In genomic region chr4:184344435-184344834, GRCh38 we compare ENCODE assay signal across 8 cellular contexts.
A peak's percentile ranks its signal among the peaks of the same experiment; 100 is the strongest.
DNase-seq lines count a peak whose midpoint lies in the region; ATAC-seq and TF ChIP-seq lines count a peak whose summit lies in the region.

No MANE protein-coding gene starts in this region.

- H2BK15ac ChIP-seq in mesendoderm (replicated peaks; ENCODE audit: low read depth) = no peak overlapping the region

- TF ChIP-seq EP300 in transverse colon (IDR thresholded peaks at IDR 0.05; ENCODE audit: low read depth) (no peak), tibial nerve (IDR thresholded peaks at IDR 0.05) (no peak)

- no peaks in the 10 kb centered on the region for H3K27me3 ChIP-seq in Peyer's patch
- H3K27me3 ChIP-seq in transverse colon = no peaks in the 10 kb centered on the region
- no peaks in the 10 kb centered on the region for H3K27me3 ChIP-seq in tibial nerve
- H3K27me3 ChIP-seq in mesendoderm (ENCODE audit: insufficient read depth, low read length, poor library complexity) = no peaks in the 10 kb centered on the region

- H3K56ac ChIP-seq in mesendoderm (ENCODE audit: low read length) = no peak overlapping the region

- H2BK5ac ChIP-seq in mesendoderm (ENCODE audit: low read length) = no peak overlapping the region

- peak overlapping the region; percentile 80 for H3K4me3 Mint-ChIP-seq in activated naive CD4-positive, alpha-beta T cell treated with anti-CD3 and anti-CD28 coated beads, Interleukin-2, amount 50 U/mL, for 24 hours
- peak overlapping the region; percentile 86 to 91 (median 88) for H3K4me3 Mint-ChIP-seq in immature natural killer cell

- TF ChIP-seq CTCF in Peyer's patch (IDR thresholded peaks at IDR 0.05) (no peak), transverse colon (IDR thresholded peaks at IDR 0.05) (no peak), tibial nerve (IDR thresholded peaks at IDR 0.05) (no peak)

- no peaks in the 10 kb centered on the region for H3K79me2 ChIP-seq in mesendoderm (ENCODE audit: control insufficient read depth, insufficient read depth, low read length)

- H3K36me3 ChIP-seq in Peyer's patch (no peaks in the 10 kb centered on the region), transverse colon (no peaks in the 10 kb centered on the region), tibial nerve (no peaks in the 10 kb centered on the region), mesendoderm (ENCODE audit: control insufficient read depth, insufficient read depth, low read length) (no peaks in the 10 kb centered on the region)

- DNase-seq in activated naive CD4-positive, alpha-beta T cell treated with anti-CD3 and anti-CD28 coated beads, Interleukin-2, amount 50 U/mL, for 72 hours (ENCODE audit: low spot score in 2 of 2) = no peak
- DNase-seq in Peyer's patch (no peak), immature natural killer cell (no peak), transverse colon (no peak), tibial nerve (ENCODE audit: low spot score in 2 of 2) (no peak), mesendoderm (no peak)

- H3K4me1 ChIP-seq in Peyer's patch (peaks cover 5 to 54% (median 14%) of the 10 kb centered on the region in 4 donors), transverse colon (peaks cover 31 to 66% (median 37%) of the 10 kb centered on the region in 4 donors), tibial nerve (peaks cover 0 to 35% (median 11%) of the 10 kb centered on the region in 4 donors), mesendoderm (ENCODE audit: control insufficient read depth, low read depth, low read length) (peaks cover 5% of the 10 kb centered on the region)

- H3K23ac ChIP-seq in mesendoderm (ENCODE audit: low read length) = no peak overlapping the region

- no peak overlapping the region for H3K9ac ChIP-seq in mesendoderm (ENCODE audit: low read length)

- no peak overlapping the region for H3K4me3 ChIP-seq in Peyer's patch
- no peak overlapping the region for H3K4me3 ChIP-seq in transverse colon
- no peak overlapping the region for H3K4me3 ChIP-seq in tibial nerve
- no peak overlapping the region for H3K4me3 ChIP-seq in mesendoderm (ENCODE audit: low read length)

- peak overlapping the region in 3 of 4 donors; percentile 11 to 37 (median 36) for H3K27ac ChIP-seq in Peyer's patch
- peak overlapping the region; percentile 91 to 97 (median 94) for H3K27ac ChIP-seq in transverse colon
- H3K27ac ChIP-seq in tibial nerve = peak overlapping the region in 2 of 4 donors; percentile 77 to 78
- no peak overlapping the region for H3K27ac ChIP-seq in mesendoderm (ENCODE audit: low read depth, low read length)

- H3K79me1 ChIP-seq in mesendoderm (ENCODE audit: low read length) = no peaks in the 10 kb centered on the region

- H3K9me3 ChIP-seq in Peyer's patch (no peaks in the 10 kb centered on the region), transverse colon (no peaks in the 10 kb centered on the region), tibial nerve (no peaks in the 10 kb centered on the region)

- H3K4ac ChIP-seq in mesendoderm (ENCODE audit: low read depth, low read length) = no peak overlapping the region

- in situ Hi-C loops in transverse colon (cut with MboI; ENCODE audit: low pct_ligation_motif_present in 1 of 4, low pct_unique_long_range_greater_than_20kb in 1 of 4, low sequenced_read_pairs in 3 of 4) = no loop called here

- no peak overlapping the region for H2BK120ac ChIP-seq in mesendoderm (ENCODE audit: low read depth, low read length)

- no peaks in the 10 kb centered on the region for H3K36me3 Mint-ChIP-seq in activated naive CD4-positive, alpha-beta T cell treated with anti-CD3 and anti-CD28 coated beads, Interleukin-2, amount 50 U/mL, for 24 hours
- no peaks in the 10 kb centered on the region for H3K36me3 Mint-ChIP-seq in activated naive CD4-positive, alpha-beta T cell treated with anti-CD3 and anti-CD28 coated beads, Interleukin-2, amount 50 U/mL, for 72 hours
- no peaks in the 10 kb centered on the region for H3K36me3 Mint-ChIP-seq in immature natural killer cell

- H4K8ac ChIP-seq in mesendoderm (ENCODE audit: low read depth, low read length) = no peak overlapping the region

- WGBS in transverse colon (ENCODE audit: low coverage in 1 of 2), 2 donors = 79 to 100% methylated on average over 2 to 4 of the region's 4 CpGs
- WGBS in tibial nerve, 2 donors = 74 to 77% methylated on average over 4 of the region's 4 CpGs
- WGBS in mesendoderm (ENCODE audit: extremely low coverage, insufficient coverage, low lambda C conversion rate) = no CpG with 5 or more reads among the region's 4 CpGs

- no peak overlapping the region for H3K4me2 ChIP-seq in mesendoderm (ENCODE audit: low read length)

- no peak for TF ChIP-seq POLR2A in Peyer's patch (IDR thresholded peaks at IDR 0.05)
- TF ChIP-seq POLR2A in transverse colon (IDR thresholded peaks at IDR 0.05) = no peak
- no peak for TF ChIP-seq POLR2A in tibial nerve (IDR thresholded peaks at IDR 0.05)

- ATAC-seq in activated naive CD4-positive, alpha-beta T cell treated with anti-CD3 and anti-CD28 coated beads, Interleukin-2, amount 50 U/mL, for 72 hours = no peak
- ATAC-seq in HG03439 (IDR thresholded peaks at IDR 0.05; ENCODE audit: unreplicated experiment) = no peak

- intact Hi-C loops in transverse colon (cut with DNase I; ENCODE audit: low total_unique reads) = no loop called here

- no peak overlapping the region for H3K18ac ChIP-seq in mesendoderm (ENCODE audit: low read length)

- H4K5ac ChIP-seq in mesendoderm (ENCODE audit: low read length) = no peak overlapping the region

- H3K27me3 Mint-ChIP-seq in activated naive CD4-positive, alpha-beta T cell treated with anti-CD3 and anti-CD28 coated beads, Interleukin-2, amount 50 U/mL, for 24 hours = peaks cover 2% of the 10 kb centered on the region
- peaks cover 0 to 1% (median 0%) of the 10 kb centered on the region in 3 donors for H3K27me3 Mint-ChIP-seq in immature natural killer cell (ENCODE audit: low read depth in 3 of 3)

- no peak overlapping the region for H2AK5ac ChIP-seq in mesendoderm (ENCODE audit: low read length)

- no peaks in the 10 kb centered on the region for H3K9me3 Mint-ChIP-seq in activated naive CD4-positive, alpha-beta T cell treated with anti-CD3 and anti-CD28 coated beads, Interleukin-2, amount 50 U/mL, for 24 hours
- no peaks in the 10 kb centered on the region for H3K9me3 Mint-ChIP-seq in activated naive CD4-positive, alpha-beta T cell treated with anti-CD3 and anti-CD28 coated beads, Interleukin-2, amount 50 U/mL, for 72 hours
- no peaks in the 10 kb centered on the region for H3K9me3 Mint-ChIP-seq in immature natural killer cell

- no peak overlapping the region for H3K27ac Mint-ChIP-seq in activated naive CD4-positive, alpha-beta T cell treated with anti-CD3 and anti-CD28 coated beads, Interleukin-2, amount 50 U/mL, for 24 hours
- H3K27ac Mint-ChIP-seq in activated naive CD4-positive, alpha-beta T cell treated with anti-CD3 and anti-CD28 coated beads, Interleukin-2, amount 50 U/mL, for 72 hours = no peak overlapping the region
- H3K27ac Mint-ChIP-seq in immature natural killer cell = peak overlapping the region in 4 of 6 donors; percentile 23 to 74 (median 62)

- peaks cover 21% of the 10 kb centered on the region for H3K4me1 Mint-ChIP-seq in activated naive CD4-positive, alpha-beta T cell treated with anti-CD3 and anti-CD28 coated beads, Interleukin-2, amount 50 U/mL, for 24 hours
- H3K4me1 Mint-ChIP-seq in immature natural killer cell = peaks cover 51 to 56% of the 10 kb centered on the region in 2 donors

Comparison
In these comparisons a context has a peak if more than half of its experiments do, and no peak if none do; other contexts are left out.
1. H3K27ac Mint-ChIP-seq: peak in immature natural killer cell (4 of 6); none in activated naive CD4-positive, alpha-beta T cell treated with anti-CD3 and anti-CD28 coated beads, Interleukin-2, amount 50 U/mL, for 24 hours (single experiment) and activated naive CD4-positive, alpha-beta T cell treated with anti-CD3 and anti-CD28 coated beads, Interleukin-2, amount 50 U/mL, for 72 hours (0 of 2).